Comparison of ENCODE assay signal across 8 cellular contexts in the genomic region with DNA sequence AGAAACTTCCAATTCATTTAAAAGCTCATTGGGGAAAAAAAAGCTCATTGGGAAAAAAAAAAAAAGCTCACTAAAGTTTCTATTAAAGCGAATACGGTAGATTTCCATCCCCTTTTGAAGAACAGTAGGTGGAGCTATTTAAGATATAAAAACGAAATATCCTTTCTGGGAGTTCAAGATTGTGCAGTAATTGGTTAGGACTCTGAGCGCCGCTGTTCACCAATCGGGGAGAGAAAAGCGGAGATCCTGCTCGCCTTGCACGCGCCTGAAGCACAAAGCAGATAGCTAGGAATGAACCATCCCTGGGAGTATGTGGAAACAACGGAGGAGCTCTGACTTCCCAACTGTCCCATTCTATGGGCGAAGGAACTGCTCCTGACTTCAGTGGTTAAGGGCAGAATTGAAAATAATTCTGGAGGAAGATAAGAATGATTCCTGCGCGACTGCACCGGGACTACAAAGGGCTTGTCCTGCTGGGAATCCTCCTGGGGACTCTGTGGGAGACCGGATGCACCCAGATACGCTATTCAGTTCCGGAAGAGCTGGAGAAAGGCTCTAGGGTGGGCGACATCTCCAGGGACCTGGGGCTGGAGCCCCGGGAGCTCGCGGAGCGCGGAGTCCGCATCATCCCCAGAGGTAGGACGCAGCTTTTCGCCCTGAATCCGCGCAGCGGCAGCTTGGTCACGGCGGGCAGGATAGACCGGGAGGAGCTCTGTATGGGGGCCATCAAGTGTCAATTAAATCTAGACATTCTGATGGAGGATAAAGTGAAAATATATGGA. TPM values are rescaled to one million over a fixed set of nuclear protein-coding genes. Genes with fewer than 3 reads are reported as not detected.
DNase-seq lines count a peak whose midpoint lies in the region; ATAC-seq lines count a peak whose summit lies in the region.

TSS of gene PCDHGA12 (plus strand) at position 176 of the 782 bp plus-strand sequence. CDS start at position 429, 253 bp downstream.

- no peak within 1 kb of the TSS for H2BK15ac ChIP-seq in mesendoderm (replicated peaks; ENCODE audit: low read depth)

- H3K4me1 ChIP-seq in skeletal muscle satellite cell (ENCODE audit: control insufficient read depth, insufficient read depth, low read length) (no peaks in the 10 kb centered on the region), mesendoderm (ENCODE audit: control insufficient read depth, low read depth, low read length) (no peaks in the 10 kb centered on the region)

- no peak within 1 kb of the TSS for H3K56ac ChIP-seq in mesendoderm (ENCODE audit: low read length)

- peaks cover 20% of the 10 kb centered on the region for H3K36me3 Mint-ChIP-seq in activated CD4-positive, alpha-beta memory T cell treated with anti-CD3 and anti-CD28 coated beads for 36 hours

- H2BK120ac ChIP-seq in mesendoderm (ENCODE audit: low read depth, low read length) = no peak within 1 kb of the TSS

- no peaks in the 10 kb centered on the region for H3K79me2 ChIP-seq in mesendoderm (ENCODE audit: control insufficient read depth, insufficient read depth, low read length)

- no peak within 1 kb of the TSS for H3K23ac ChIP-seq in mesendoderm (ENCODE audit: low read length)

- H3K4ac ChIP-seq in mesendoderm (ENCODE audit: low read depth, low read length) = no peak within 1 kb of the TSS

- H3K27me3 Mint-ChIP-seq in activated CD4-positive, alpha-beta memory T cell treated with anti-CD3 and anti-CD28 coated beads for 36 hours = peaks cover 56% of the 10 kb centered on the region

- H2AK5ac ChIP-seq in mesendoderm (ENCODE audit: low read length) = no peak within 1 kb of the TSS

- H3K79me1 ChIP-seq in mesendoderm (ENCODE audit: low read length) = no peaks in the 10 kb centered on the region

- H4K5ac ChIP-seq in mesendoderm (ENCODE audit: low read length) = no peak within 1 kb of the TSS

- H3K4me3 ChIP-seq in skeletal muscle satellite cell (ENCODE audit: low read length) (peak within 1 kb of the TSS; percentile 52), mesendoderm (ENCODE audit: low read length) (no peak within 1 kb of the TSS)

- POLR2A ChIA-PET in activated CD4-positive, alpha-beta memory T cell treated with anti-CD3 and anti-CD28 coated beads for 36 hours (lab: Charles Lee) = no interaction called here

- no peak within 1 kb of the TSS for H2BK5ac ChIP-seq in mesendoderm (ENCODE audit: low read length)

- H3K27me3 ChIP-seq in skeletal muscle satellite cell (ENCODE audit: control insufficient read depth, insufficient read depth, low read length) (no peaks in the 10 kb centered on the region), mesendoderm (ENCODE audit: insufficient read depth, low read length, poor library complexity) (no peaks in the 10 kb centered on the region)

- H3K9me3 ChIP-seq in skeletal muscle satellite cell (replicated peaks; ENCODE audit: low read length) = peaks cover 34% of the 10 kb centered on the region

- no peak within 1 kb of the TSS for H4K8ac ChIP-seq in mesendoderm (ENCODE audit: low read depth, low read length)

- no CpG with 5 or more reads among the region's 33 CpGs for WGBS in mesendoderm (ENCODE audit: extremely low coverage, insufficient coverage, low lambda C conversion rate)

- peak within 1 kb of the TSS; percentile 49 for H3K4me3 Mint-ChIP-seq in activated CD4-positive, alpha-beta memory T cell treated with anti-CD3 and anti-CD28 coated beads for 36 hours

- H3K36me3 ChIP-seq in skeletal muscle satellite cell (ENCODE audit: insufficient read depth, low read length) = peaks cover 3% of the 10 kb centered on the region
- no peaks in the 10 kb centered on the region for H3K36me3 ChIP-seq in mesendoderm (ENCODE audit: control insufficient read depth, insufficient read depth, low read length)

- no peak within 1 kb of the TSS for H3K27ac ChIP-seq in mesendoderm (ENCODE audit: low read depth, low read length)

- H3K18ac ChIP-seq in mesendoderm (ENCODE audit: low read length) = no peak within 1 kb of the TSS

- intact Hi-C loops in activated CD4-positive, alpha-beta memory T cell treated with anti-CD3 and anti-CD28 coated beads for 36 hours (cut with micrococcal nuclease) = no loop called here
- intact Hi-C loops in head of caudate nucleus (cut with DNase I) = no loop called here

- H3K9ac ChIP-seq in skeletal muscle satellite cell (ENCODE audit: low read depth, low read length) = no peak within 1 kb of the TSS
- H3K9ac ChIP-seq in mesendoderm (ENCODE audit: low read length) = no peak within 1 kb of the TSS

- peaks cover 4% of the 10 kb centered on the region for H3K4me1 Mint-ChIP-seq in activated CD4-positive, alpha-beta memory T cell treated with anti-CD3 and anti-CD28 coated beads for 36 hours (ENCODE audit: low read depth)

- CTCF ChIA-PET in activated CD4-positive, alpha-beta memory T cell treated with anti-CD3 and anti-CD28 coated beads for 36 hours (lab: Charles Lee) = interaction anchor here (0.6 to 4.7 kb wide), 24 partner anchors 9 to 1686 kb away, joined by 3 to 32 read pairs (median 5); partner anchors contain the start of genes PCDHGA10, PCDHGA11, PCDHGB3 and PCDHGB5

- H3K9me3 Mint-ChIP-seq in activated CD4-positive, alpha-beta memory T cell treated with anti-CD3 and anti-CD28 coated beads for 36 hours = peaks cover 23% of the 10 kb centered on the region

- H3K27ac Mint-ChIP-seq in activated CD4-positive, alpha-beta memory T cell treated with anti-CD3 and anti-CD28 coated beads for 36 hours = peak within 1 kb of the TSS; percentile 63

- DNase-seq in stimulated activated CD4-positive, alpha-beta T cell treated with anti-CD3 and anti-CD28 coated beads, Interleukin-15, amount 100 ng/mL, for 24 hours = peak; percentile 50
- no peak for DNase-seq in stimulated activated CD4-positive, alpha-beta T cell treated with anti-CD3 and anti-CD28 coated beads, Interleukin-4, amount 100 ng/mL, for 24 hours
- peak; percentile 43 for DNase-seq in activated CD4-positive, alpha-beta memory T cell treated with anti-CD3 and anti-CD28 coated beads for 36 hours
- DNase-seq in head of caudate nucleus = peak in 25 of 42 donors; percentile 15 to 70 (median 39)
- DNase-seq in NCI-H2227 treated with DMSO at 0.1 percent for 48 hours (lab: John Stamatoyannopoulos, UW) = no peak
- no peak for DNase-seq in mesendoderm

- H3K4me2 ChIP-seq in skeletal muscle satellite cell (ENCODE audit: low read length) = peak within 1 kb of the TSS; percentile 74
- H3K4me2 ChIP-seq in mesendoderm (ENCODE audit: low read length) = no peak within 1 kb of the TSS

- peak; percentile 73 for ATAC-seq in HG03045 (IDR thresholded peaks at IDR 0.05; ENCODE audit: unreplicated experiment)

RNA-seq across cellular contexts. Expression of gene PCDHGA12, which starts in this region (rescaled TPM):
- total RNA-seq in activated CD4-positive, alpha-beta memory T cell treated with anti-CD3 and anti-CD28 coated beads for 36 hours = under 1 TPM in 1 of 2 experiments, not detected in 1; 0.07 TPM
- 19.8 and 23.4 TPM in 2 replicates for total RNA-seq in skeletal muscle satellite cell (2012; rRNA removed)
- 0.08 TPM for polyA plus RNA-seq in mesendoderm (2013, experiment 1 of 2)
- polyA plus RNA-seq in mesendoderm (2013, experiment 2 of 2) = 0.14 TPM

Comparison
In these comparisons a context has a peak if more than half of its experiments do, and no peak if none do; other contexts are left out.
1. DNase-seq: peak in stimulated activated CD4-positive, alpha-beta T cell treated with anti-CD3 and anti-CD28 coated beads, Interleukin-15, amount 100 ng/mL, for 24 hours (single experiment) and head of caudate nucleus (25 of 42); none in stimulated activated CD4-positive, alpha-beta T cell treated with anti-CD3 and anti-CD28 coated beads, Interleukin-4, amount 100 ng/mL, for 24 hours (single experiment), NCI-H2227 treated with DMSO at 0.1 percent for 48 hours (single experiment) and mesendoderm (single experiment).
2. Peak in DNase-seq in activated CD4-positive, alpha-beta memory T cell treated with anti-CD3 and anti-CD28 coated beads for 36 hours; RNA of the gene not detected or under 1 TPM.